ENCODE assay signal across 20 cellular contexts in the genomic region with DNA sequence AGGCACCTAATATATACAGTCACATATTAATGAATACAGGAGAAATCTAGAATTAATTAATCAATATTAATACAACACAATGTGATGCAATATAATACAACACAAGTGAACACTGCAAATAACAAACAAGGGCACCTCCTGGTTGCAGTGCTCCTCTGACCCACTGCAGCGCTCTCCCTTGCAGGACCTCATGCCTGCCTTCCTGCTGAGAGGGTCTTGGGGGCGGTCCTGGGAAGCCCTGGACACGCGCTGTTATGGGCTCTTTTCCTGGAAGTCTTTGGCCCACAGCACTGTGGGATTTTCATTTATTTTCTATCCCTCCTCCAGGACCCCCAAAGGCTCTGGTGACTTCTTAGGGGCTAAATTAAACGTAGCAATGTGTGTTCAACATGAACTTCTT.
DNase-seq lines count a peak whose midpoint lies in the region; ATAC-seq, FAIRE-seq and TF ChIP-seq lines count a peak whose summit lies in the region.
"Had no signal": no experiment of that assay in that cellular context is flagged by ENCODE, and none has a peak within 500 bp of the region (broad histone marks: within the 10 kb centered on the region; RNA-seq: fewer than 3 reads in every experiment).

No MANE protein-coding gene starts in this region.

- no peaks in the 10 kb centered on the region for H3K79me1 ChIP-seq in H1 (ENCODE audit: low read depth, low read length)

- H3K18ac ChIP-seq in H1 (ENCODE audit: extremely low read depth, low read length): no peak overlapping the region

- no peak overlapping the region for H2AK5ac ChIP-seq in H1 (ENCODE audit: low read depth, low read length)

- POLR2A ChIA-PET in H1 (lab: Charles Lee; ENCODE audit: partially characterized antibody): interaction anchor here (0.6 kb wide), 1 partner anchor 8 kb away, joined by 4 read pairs; no protein-coding TSS in a partner anchor

- TF ChIP-seq CTCF in H1 (IDR thresholded peaks at IDR 0.05; ENCODE audit: control extremely low read depth in 1 of 3, insufficient read depth in 1 of 3, low read depth in 1 of 3, low read length in 3 of 3) (peak in 2 of 3 experiments; percentile 14 to 32; a peak in 2 of 4 replicates), mesothelial cell of epicardium (IDR thresholded peaks at IDR 0.05; ENCODE audit: unreplicated experiment) (no peak)

- no peak overlapping the region for H3K27ac ChIP-seq in H1 (ENCODE audit: low read depth, low read length)
- H3K27ac ChIP-seq: 22Rv1, A549, BLaER1 had no signal

- no peaks in the 10 kb centered on the region for H3K79me2 ChIP-seq in H1 (ENCODE audit: control insufficient read depth in 1 of 2, insufficient read depth in 2 of 2, low read length in 2 of 2)

- H2BK20ac ChIP-seq in H1 (ENCODE audit: low read length): no peak overlapping the region

- H3K4me3 Mint-ChIP-seq in activated naive CD4-positive, alpha-beta T cell treated with anti-CD3 and anti-CD28 coated beads, Interleukin-2, amount 10 ng/mL, durations not matched to agents 7 days and 5 days: no peak overlapping the region
- no peak overlapping the region for H3K4me3 Mint-ChIP-seq in activated naive CD4-positive, alpha-beta T cell treated with anti-CD3 and anti-CD28 coated beads for 36 hours
- H3K4me3 Mint-ChIP-seq in mesothelial cell of epicardium: no peak overlapping the region
- H3K4me3 Mint-ChIP-seq in activated T-cell treated with anti-CD3 and anti-CD28 coated beads, Interleukin-2, amount 50 U/mL, for 72 hours: no peak overlapping the region
- H3K4me3 Mint-ChIP-seq: CD14-positive monocyte; CD8-positive, alpha-beta T cell had no signal

- no peak overlapping the region for H4K8ac ChIP-seq in H1 (ENCODE audit: extremely low read depth, insufficient read depth, low read length)

- H2AFZ ChIP-seq in H1 (ENCODE audit: low read length): no peak overlapping the region

- H3K14ac ChIP-seq in H1 (ENCODE audit: insufficient read length): no peak overlapping the region

- CTCF ChIA-PET in activated naive CD4-positive, alpha-beta T cell treated with anti-CD3 and anti-CD28 coated beads, Interleukin-2, amount 10 ng/mL, durations not matched to agents 7 days and 5 days (lab: Charles Lee): no interaction called here
- CTCF ChIA-PET in activated naive CD4-positive, alpha-beta T cell treated with anti-CD3 and anti-CD28 coated beads for 36 hours (lab: Charles Lee): no interaction called here
- CTCF ChIA-PET in H1 (lab: Charles Lee; ENCODE audit: partially characterized antibody): interaction anchor here (0.6 kb wide), 1 partner anchor 222 kb away, joined by 3 read pairs; no protein-coding TSS in a partner anchor

- H3K27ac Mint-ChIP-seq in activated naive CD4-positive, alpha-beta T cell treated with anti-CD3 and anti-CD28 coated beads, Interleukin-2, amount 10 ng/mL, durations not matched to agents 7 days and 5 days: peak overlapping the region; percentile 52
- H3K27ac Mint-ChIP-seq in activated naive CD4-positive, alpha-beta T cell treated with anti-CD3 and anti-CD28 coated beads for 36 hours: no peak overlapping the region
- H3K27ac Mint-ChIP-seq in mesothelial cell of epicardium: peak overlapping the region; percentile 73
- no peak overlapping the region for H3K27ac Mint-ChIP-seq in activated T-cell treated with anti-CD3 and anti-CD28 coated beads, Interleukin-2, amount 50 U/mL, for 72 hours
- H3K27ac Mint-ChIP-seq: CD14-positive monocyte; CD8-positive, alpha-beta T cell had no signal

- TF ChIP-seq RAD21 in H1 (IDR thresholded peaks at IDR 0.05 in 1 of 2, conservative IDR thresholded peaks at IDR 0.05 in 1 of 2; ENCODE audit: low read depth in 2 of 2, low read length in 2 of 2): peak; percentile 14 to 45; a peak in 1 of 4 replicates

- no peak overlapping the region for H3K4me3 ChIP-seq in H1 (ENCODE audit: extremely low read depth in 1 of 4, insufficient read depth in 2 of 4, low read depth in 3 of 4, low read length in 4 of 4)
- H3K4me3 ChIP-seq: A549, BLaER1, GM12878 had no signal

- H3K27me3 ChIP-seq in H1 (replicated peaks in 1 of 4; ENCODE audit: control insufficient read depth in 3 of 4, extremely low read depth in 1 of 4, insufficient read depth in 3 of 4, low read length in 3 of 4): no peaks in the 10 kb centered on the region; a peak in 1 of 7 replicates
- H3K27me3 ChIP-seq: BLaER1 had no signal

- TF ChIP-seq EP300 in H1 (IDR thresholded peaks at IDR 0.05; ENCODE audit: borderline replicate concordance in 1 of 2, low read depth in 2 of 2, low read length in 2 of 2): no peak

- H3K9ac ChIP-seq in H1 (replicated peaks in 1 of 4; ENCODE audit: extremely low read depth in 1 of 4, low read depth in 3 of 4, low read length in 3 of 4): no peak overlapping the region
- H3K9ac ChIP-seq: BLaER1 had no signal

- no peak overlapping the region for H2BK5ac ChIP-seq in H1 (ENCODE audit: low read depth, low read length)

- FAIRE-seq in H1 (lab: Jason Lieb, UNC): no peak
- FAIRE-seq: A549, GM12878, H54 had no signal

- peaks cover 14% of the 10 kb centered on the region for H3K9me3 Mint-ChIP-seq in activated naive CD4-positive, alpha-beta T cell treated with anti-CD3 and anti-CD28 coated beads, Interleukin-2, amount 10 ng/mL, durations not matched to agents 7 days and 5 days
- H3K9me3 Mint-ChIP-seq in activated naive CD4-positive, alpha-beta T cell treated with anti-CD3 and anti-CD28 coated beads for 36 hours: peaks cover 9% of the 10 kb centered on the region
- no peaks in the 10 kb centered on the region for H3K9me3 Mint-ChIP-seq in mesothelial cell of epicardium
- H3K9me3 Mint-ChIP-seq in activated T-cell treated with anti-CD3 and anti-CD28 coated beads, Interleukin-2, amount 50 U/mL, for 72 hours: peaks cover 8 to 13% of the 10 kb centered on the region in 2 donors

- H3K9me3 ChIP-seq in H1 (ENCODE audit: insufficient read depth in 2 of 2, low read depth in 1 of 2, low read length in 1 of 2): no peaks in the 10 kb centered on the region
- H3K9me3 ChIP-seq: BLaER1 had no signal

- no peak overlapping the region for H2BK12ac ChIP-seq in H1 (ENCODE audit: low read depth, low read length)

- WGBS in H1 (ENCODE audit: extremely low coverage in 1 of 2, insufficient coverage in 1 of 2, insufficient read length in 1 of 2, insufficient replicate concordance in 2 of 2, low coverage in 1 of 2, low lambda C conversion rate in 2 of 2, missing lambda C conversion rate in 1 of 2), 2 experiments: 83% methylated on average over 5 of the region's 5 CpGs; no CpG with 5 or more reads in 1 of the 2 experiments

- H3K36me3 Mint-ChIP-seq in activated naive CD4-positive, alpha-beta T cell treated with anti-CD3 and anti-CD28 coated beads, Interleukin-2, amount 10 ng/mL, durations not matched to agents 7 days and 5 days: no peaks in the 10 kb centered on the region
- no peaks in the 10 kb centered on the region for H3K36me3 Mint-ChIP-seq in activated naive CD4-positive, alpha-beta T cell treated with anti-CD3 and anti-CD28 coated beads for 36 hours (ENCODE audit: low read depth)
- H3K36me3 Mint-ChIP-seq in mesothelial cell of epicardium: no peaks in the 10 kb centered on the region
- H3K36me3 Mint-ChIP-seq in activated T-cell treated with anti-CD3 and anti-CD28 coated beads, Interleukin-2, amount 50 U/mL, for 72 hours (ENCODE audit: insufficient read depth in 2 of 2): peaks cover 3 to 6% of the 10 kb centered on the region in 2 donors
- H3K36me3 Mint-ChIP-seq: CD14-positive monocyte; CD8-positive, alpha-beta T cell had no signal

- no peaks in the 10 kb centered on the region for H3K36me3 ChIP-seq in H1 (ENCODE audit: control insufficient read depth in 2 of 4, insufficient read depth in 4 of 4, low read length in 3 of 4)
- H3K36me3 ChIP-seq: BLaER1 had no signal

- H3K23me2 ChIP-seq in H1 (ENCODE audit: low read depth, low read length): peaks cover 3% of the 10 kb centered on the region

- H3K4me2 ChIP-seq in H1 (ENCODE audit: insufficient read depth in 1 of 2, low read depth in 2 of 2, low read length in 2 of 2): no peak overlapping the region
- H3K4me2 ChIP-seq: A549, BLaER1 had no signal

- H4K91ac ChIP-seq in H1 (replicated peaks; ENCODE audit: insufficient read length, low read length): no peak overlapping the region

- ATAC-seq in activated T-cell treated with anti-CD3 and anti-CD28 coated beads, Interleukin-2, amount 50 U/mL, for 72 hours (replicated peaks in 1 of 2): no peak
- ATAC-seq: A549; CD8-positive, alpha-beta T cell; GM12878 had no signal

- H3K4me1 ChIP-seq in H1 (replicated peaks in 1 of 4; ENCODE audit: control insufficient read depth in 3 of 4, insufficient read depth in 4 of 4, low read length in 3 of 4): no peaks in the 10 kb centered on the region
- H3K4me1 ChIP-seq: A549 had no signal

- H4K20me1 ChIP-seq in H1 (replicated peaks in 1 of 2; ENCODE audit: control insufficient read depth in 1 of 2, insufficient read depth in 2 of 2, low read length in 2 of 2): peaks cover 0 to 6% of the 10 kb centered on the region in 2 experiments
- H4K20me1 ChIP-seq: BLaER1 had no signal

- H3K4me1 Mint-ChIP-seq in activated naive CD4-positive, alpha-beta T cell treated with anti-CD3 and anti-CD28 coated beads, Interleukin-2, amount 10 ng/mL, durations not matched to agents 7 days and 5 days: no peaks in the 10 kb centered on the region
- H3K4me1 Mint-ChIP-seq in activated naive CD4-positive, alpha-beta T cell treated with anti-CD3 and anti-CD28 coated beads for 36 hours (ENCODE audit: low read depth): no peaks in the 10 kb centered on the region
- peaks cover 56% of the 10 kb centered on the region for H3K4me1 Mint-ChIP-seq in mesothelial cell of epicardium
- no peaks in the 10 kb centered on the region for H3K4me1 Mint-ChIP-seq in activated T-cell treated with anti-CD3 and anti-CD28 coated beads, Interleukin-2, amount 50 U/mL, for 72 hours (ENCODE audit: low read depth)
- H3K4me1 Mint-ChIP-seq: CD14-positive monocyte had no signal

- DNase-seq in activated naive CD4-positive, alpha-beta T cell treated with anti-CD3 and anti-CD28 coated beads, Interleukin-2, amount 10 ng/mL, durations not matched to agents 7 days and 5 days: no peak
- DNase-seq in activated naive CD4-positive, alpha-beta T cell treated with anti-CD3 and anti-CD28 coated beads for 36 hours: no peak
- no peak for DNase-seq in H1 (ENCODE audit: low read depth in 1 of 2, low spot score in 2 of 2)
- no peak for DNase-seq in mesothelial cell of epicardium (ENCODE audit: low spot score in 2 of 2, unreplicated experiment in 2 of 2)
- DNase-seq in CD1c-positive myeloid dendritic cell (ENCODE audit: extremely low spot score): no peak
- no peak for DNase-seq in T-helper 1 cell
- DNase-seq in activated T-cell treated with anti-CD3 and anti-CD28 coated beads, Interleukin-2, amount 50 U/mL, for 72 hours: no peak
- DNase-seq in NCI-H2196 treated with DMSO at 0.1 percent for 48 hours (lab: John Stamatoyannopoulos, UW; ENCODE audit: unreplicated experiment): no peak
- DNase-seq: AML-193; Calu3; CD8-positive, alpha-beta T cell; DMS79 treated with DMSO at 0.1 percent for 48 hours; EL; IMR-90 had no signal

- H4K5ac ChIP-seq in H1 (ENCODE audit: insufficient read length, low read depth, low read length): no peak overlapping the region

- H3K56ac ChIP-seq in H1 (replicated peaks; ENCODE audit: insufficient read length, low read depth, low read length): no peak overlapping the region

- no peak overlapping the region for H2BK15ac ChIP-seq in H1 (ENCODE audit: low read length)

- no peak overlapping the region for H3K23ac ChIP-seq in H1 (ENCODE audit: insufficient read length)

- TF ChIP-seq POLR2A in H1 (IDR thresholded peaks at IDR 0.05; ENCODE audit: control extremely low read depth in 1 of 2, low read depth in 2 of 2, low read length in 2 of 2): no peak

- no peak overlapping the region for H2BK120ac ChIP-seq in H1 (replicated peaks; ENCODE audit: low read depth, low read length)

- intact Hi-C loops in activated naive CD4-positive, alpha-beta T cell treated with anti-CD3 and anti-CD28 coated beads for 36 hours (cut with micrococcal nuclease): no loop called here

- H3K4ac ChIP-seq in H1 (replicated peaks; ENCODE audit: insufficient read length, low read depth, low read length): no peak overlapping the region

- no peaks in the 10 kb centered on the region for H3K27me3 Mint-ChIP-seq in activated naive CD4-positive, alpha-beta T cell treated with anti-CD3 and anti-CD28 coated beads, Interleukin-2, amount 10 ng/mL, durations not matched to agents 7 days and 5 days
- no peaks in the 10 kb centered on the region for H3K27me3 Mint-ChIP-seq in activated naive CD4-positive, alpha-beta T cell treated with anti-CD3 and anti-CD28 coated beads for 36 hours (ENCODE audit: low read depth)
- H3K27me3 Mint-ChIP-seq in mesothelial cell of epicardium (ENCODE audit: low read depth): no peaks in the 10 kb centered on the region
- H3K27me3 Mint-ChIP-seq in activated T-cell treated with anti-CD3 and anti-CD28 coated beads, Interleukin-2, amount 50 U/mL, for 72 hours (ENCODE audit: low read depth): no peaks in the 10 kb centered on the region

Comparison
In these comparisons a context has a peak if more than half of its experiments do, and no peak if none do; other contexts are left out.
1. H3K27ac Mint-ChIP-seq: peak in activated naive CD4-positive, alpha-beta T cell treated with anti-CD3 and anti-CD28 coated beads, Interleukin-2, amount 10 ng/mL, durations not matched to agents 7 days and 5 days (single experiment) and mesothelial cell of epicardium (single experiment); none in activated naive CD4-positive, alpha-beta T cell treated with anti-CD3 and anti-CD28 coated beads for 36 hours (single experiment) and activated T-cell treated with anti-CD3 and anti-CD28 coated beads, Interleukin-2, amount 50 U/mL, for 72 hours (single experiment).